ENCODE assay signal across 28 cellular contexts in the genomic region with DNA sequence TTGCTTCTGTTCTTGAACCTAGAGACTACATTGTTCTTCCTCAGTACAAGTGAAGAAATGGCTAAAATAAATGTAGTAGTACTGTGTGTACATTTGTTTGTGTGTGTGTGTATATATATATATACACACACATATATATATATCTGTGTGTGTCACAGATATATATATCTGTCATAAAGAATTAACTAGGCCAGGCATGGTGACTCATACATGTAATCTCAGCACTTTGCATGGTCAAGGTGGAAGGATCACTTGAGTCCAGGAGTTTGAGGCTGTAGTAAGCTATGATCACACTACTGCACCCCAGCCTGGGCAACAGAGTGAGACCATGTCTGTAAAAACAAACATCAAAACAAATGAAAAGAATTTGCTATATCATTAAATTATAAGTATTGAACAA.
"Had no signal": no experiment of that assay in that cellular context is flagged by ENCODE, and none has a peak within 500 bp of the region (broad histone marks: within the 10 kb centered on the region; RNA-seq: fewer than 3 reads in every experiment).

No MANE protein-coding gene starts in this region.

- DNase-seq: natural killer cell; occipital lobe; ovary; posterior cingulate gyrus; psoas muscle; right cardiac atrium; right lobe of liver; sigmoid colon; spleen; stimulated activated CD4-positive, alpha-beta T cell treated with anti-CD3 and anti-CD28 coated beads, Interleukin-12 subunit alpha, Interleukin-12 subunit beta, amount 100 ng/mL, for 4 hours; stimulated activated CD4-positive, alpha-beta T cell treated with anti-CD3 and anti-CD28 coated beads, Interleukin-1b, Interleukin-23, amount 100 ng/mL, for 48 hours; stimulated activated CD4-positive, alpha-beta T cell treated with anti-CD3 and anti-CD28 coated beads, Interleukin-4, amount 100 ng/mL, for 1 hour; stimulated activated CD4-positive, alpha-beta T cell treated with anti-CD3 and anti-CD28 coated beads, Interleukin-4, amount 100 ng/mL, for 4 hours; stimulated activated CD8-positive, alpha-beta memory T cell treated with anti-CD3 and anti-CD28 coated beads, Interleukin-4, amount 100 ng/mL, for 48 hours; stimulated activated naive CD4-positive, alpha-beta T cell; stimulated activated naive CD8-positive, alpha-beta T cell treated with anti-CD3 and anti-CD28 coated beads, Interleukin-15, amount 100 ng/mL, for 72 hours; stimulated activated naive CD8-positive, alpha-beta T cell treated with anti-CD3 and anti-CD28 coated beads, Interleukin-15, Interleukin-2, amounts not matched to agents 100 U/mL and 50 U/mL, for 24 hours; substantia nigra; testis; tibial artery; transverse colon; upper lobe of right lung; uterus had no signal

- H3K79me2 ChIP-seq: parathyroid adenoma had no signal

- H3K4me3 ChIP-seq: neural progenitor cell, ovary, psoas muscle, right lobe of liver, sigmoid colon, smooth muscle cell, spleen, suprapubic skin, testis, tibial artery, transverse colon, upper lobe of right lung, uterus had no signal

- H3K9me3 ChIP-seq: ovary, psoas muscle, right lobe of liver, sigmoid colon, suprapubic skin, testis, tibial artery, transverse colon, upper lobe of right lung, uterus had no signal

- H3K27ac ChIP-seq: neural progenitor cell, ovary, parathyroid adenoma, psoas muscle, right lobe of liver, sigmoid colon, spleen, suprapubic skin, testis, tibial artery, transverse colon, upper lobe of right lung, uterus had no signal

- H2AFZ ChIP-seq: neural progenitor cell, parathyroid adenoma had no signal

- H3K4me2 ChIP-seq: neural progenitor cell, smooth muscle cell had no signal

- H3K4me1 ChIP-seq: neural progenitor cell, parathyroid adenoma, psoas muscle, right lobe of liver, sigmoid colon, spleen, suprapubic skin, testis, tibial artery, transverse colon, upper lobe of right lung, uterus had no signal

- H3K27me3 ChIP-seq: neural progenitor cell, ovary, right lobe of liver, sigmoid colon, spleen, suprapubic skin, testis, tibial artery, transverse colon, upper lobe of right lung, uterus had no signal

- ATAC-seq: natural killer cell; psoas muscle; right cardiac atrium; right lobe of liver; stimulated activated memory B cell treated with anti-CD40 and anti-IgM and Interleukin-4, amounts not matched to agents 10 μg/mL and 1 μg/mL and 100 μg/mL, for 72 hours; stimulated activated naive CD8-positive, alpha-beta T cell treated with anti-CD3 and anti-CD28 coated beads, Interleukin-15, amount 100 ng/mL, for 72 hours; stimulated activated naive CD8-positive, alpha-beta T cell treated with anti-CD3 and anti-CD28 coated beads, Interleukin-15, Interleukin-2, amounts not matched to agents 100 U/mL and 50 U/mL, for 24 hours; upper lobe of right lung had no signal

- H3K36me3 ChIP-seq: ovary, right lobe of liver, sigmoid colon, spleen, suprapubic skin, transverse colon, upper lobe of right lung had no signal

- H3K9ac ChIP-seq: neural progenitor cell, parathyroid adenoma had no signal
